Comparison of ENCODE assay signal across 7 cellular contexts in the genomic region with DNA sequence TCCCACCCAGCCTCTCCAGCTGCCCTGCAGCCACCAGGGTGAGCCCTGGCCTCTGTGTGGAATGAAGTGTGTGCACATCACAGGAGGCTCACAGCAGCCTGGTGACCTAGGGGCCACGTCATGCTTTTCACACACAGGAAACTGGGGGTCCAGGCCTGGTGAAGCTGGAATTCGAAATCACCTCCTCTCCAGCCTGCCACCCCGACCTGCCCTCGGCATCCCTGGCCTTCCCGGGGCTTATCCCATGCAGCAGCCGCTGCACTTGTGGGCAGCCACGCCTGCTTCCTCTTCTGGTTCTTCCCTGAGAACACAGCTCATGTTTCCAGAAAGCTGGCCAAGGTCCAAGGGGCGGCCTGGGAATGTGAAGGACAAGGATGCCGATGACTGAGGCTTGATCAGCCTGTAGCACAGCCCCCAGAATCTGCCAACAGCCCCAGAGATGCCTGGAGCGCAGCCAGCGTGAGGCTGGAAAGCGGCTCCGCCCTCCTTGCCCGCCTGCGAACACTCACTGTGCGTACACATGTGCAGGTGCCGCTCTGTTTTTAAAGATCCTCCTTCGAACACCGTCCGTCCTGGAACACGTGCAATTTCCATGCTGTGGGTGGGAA. TPM values are rescaled to one million over a fixed set of nuclear protein-coding genes. Genes with fewer than 3 reads are reported as not detected.
DNase-seq lines count a peak whose midpoint lies in the region; ATAC-seq and TF ChIP-seq lines count a peak whose summit lies in the region.

No MANE protein-coding gene starts in this region.

- H3K4me2 ChIP-seq in PC-3 (ENCODE audit: low read length), result peak overlapping the region; percentile 70

- no peaks in the 10 kb centered on the region for H4K20me1 ChIP-seq in PC-3 (ENCODE audit: low read length)

- POLR2A ChIA-PET in PC-3 (lab: Charles Lee; ENCODE audit: unreplicated experiment), result interaction anchor here (0.6 to 1.4 kb wide), 3 partner anchors 18 to 90 kb away, joined by 3 to 10 read pairs (median 4); no protein-coding TSS in a partner anchor

- H3K9me2 ChIP-seq in PC-3 (replicated peaks; ENCODE audit: low read length), result no peaks in the 10 kb centered on the region

- H3K4me1 ChIP-seq in PC-3 (ENCODE audit: insufficient read depth, low read length) (peaks cover 40% of the 10 kb centered on the region), rectal smooth muscle tissue (ENCODE audit: control insufficient read depth, insufficient read depth, low read length) (peaks cover 18% of the 10 kb centered on the region)

- H2AFZ ChIP-seq in PC-3 (ENCODE audit: low read length), result peak overlapping the region; percentile 64; the same call in 1 of the 2 replicates

- H3K9me3 ChIP-seq in PC-3 (ENCODE audit: low read length), result no peaks in the 10 kb centered on the region

- DNase-seq in HT1080 (ENCODE audit: low read depth) (peak; percentile 99), PC-3 (peak; percentile 99), fibroblast of pulmonary artery (ENCODE audit: low read depth) (peak; percentile 92)
- DNase-seq in stimulated activated CD4-positive, alpha-beta T cell treated with anti-CD3 and anti-CD28 coated beads, Interleukin-12 subunit alpha, Interleukin-12 subunit beta, amount 100 ng/mL, for 4 hours, result no peak

- TF ChIP-seq CTCF in PC-3 (conservative IDR thresholded peaks at IDR 0.05; ENCODE audit: low read depth, low read length), result no peak
- peak; percentile 13 for TF ChIP-seq CTCF in fibroblast of pulmonary artery (IDR thresholded peaks at IDR 0.05; ENCODE audit: low read length, missing control alignments)

- H3K36me3 ChIP-seq in PC-3 (ENCODE audit: low read depth, low read length) (no peaks in the 10 kb centered on the region), rectal smooth muscle tissue (ENCODE audit: control insufficient read depth, insufficient read depth, low read length) (no peaks in the 10 kb centered on the region)

- H3F3A ChIP-seq in PC-3 (ENCODE audit: low read length, unreplicated experiment), result peaks cover 6% of the 10 kb centered on the region

- H3K27ac ChIP-seq in PC-3 (ENCODE audit: low read length) (peak overlapping the region; percentile 97), rectal smooth muscle tissue (ENCODE audit: low read depth, low read length) (peak overlapping the region; percentile 75)

- peak overlapping the region; percentile 84 for H3K9ac ChIP-seq in PC-3 (ENCODE audit: low read length)
- H3K9ac ChIP-seq in rectal smooth muscle tissue (ENCODE audit: low read length), result no peak overlapping the region

- BruUV-seq in PC-3 (replicated peaks; lab: Mats Ljungman, UMichigan), result no TSS peak

- no peaks in the 10 kb centered on the region for H3K79me2 ChIP-seq in PC-3 (ENCODE audit: low read length)

- CTCF ChIA-PET in PC-3 (lab: Charles Lee), result interaction anchor here (0.6 to 1.9 kb wide), 5 partner anchors 16 to 90 kb away, joined by 3 to 13 read pairs (median 4); no protein-coding TSS in a partner anchor

- intact Hi-C loops in PC-3 (cut with micrococcal nuclease), result loop anchor here (1.0 kb wide), 1 partner anchor 36 kb away; no protein-coding TSS in a partner anchor

- H3K27me3 ChIP-seq in PC-3 (ENCODE audit: low read length) (no peaks in the 10 kb centered on the region), rectal smooth muscle tissue (ENCODE audit: control insufficient read depth, insufficient read depth, low read length) (peaks cover 1% of the 10 kb centered on the region)

- ATAC-seq in PC-3, result peak; percentile 55
- no peak for ATAC-seq in HG02678 (IDR thresholded peaks at IDR 0.05; ENCODE audit: unreplicated experiment)
- no peak for ATAC-seq in HG03457 (IDR thresholded peaks at IDR 0.05; ENCODE audit: unreplicated experiment)

- H3K4me3 ChIP-seq in PC-3 (ENCODE audit: low read length) (0 out of 2 replicates have a peak overlapping the region, but pooled peaks have one; percentile 3), fibroblast of pulmonary artery (replicated peaks; ENCODE audit: low read depth, low read length) (no peak overlapping the region), rectal smooth muscle tissue (ENCODE audit: low read length) (no peak overlapping the region)

RNA-seq across cellular contexts. Expression of a gene that starts 4.2 kb away (rescaled TPM):
- 0.19 and 0.50 TPM in 2 replicates for total RNA-seq in HT1080 (2014; rRNA removed; shearing (Covaris generic))
- polyA plus RNA-seq in HT1080 (2015; cell fraction: cytosol; rRNA removed), result 0.10 and 0.22 TPM in 2 replicates
- 0.15 and 0.24 TPM in 2 replicates for polyA plus RNA-seq in HT1080 (2015; cell fraction: nucleus; rRNA removed)
- total RNA-seq in PC-3 (2014; rRNA removed), result 7.8 and 10.6 TPM in 2 replicates
